Comparison of ENCODE assay signal across 22 cellular contexts in genomic region chr2:162177301-162177700, GRCh38. TPM values are rescaled to one million over a fixed set of nuclear protein-coding genes. Genes with fewer than 3 reads are reported as not detected.
"Had no signal": no experiment of that assay in that cellular context is flagged by ENCODE, and none has a peak within 500 bp of the region (broad histone marks: within the 10 kb centered on the region; RNA-seq: fewer than 3 reads in every experiment).

No MANE protein-coding gene starts in this region.

- H3K27me3 ChIP-seq: MG63 had no signal

- H3K9ac ChIP-seq: SK-N-SH had no signal

- DNase-seq: Karpas-422, KG1, MG63, NCI-H1092, NCI-H1105 treated with DMSO at 0.1 percent for 48 hours, NCI-H1417 treated with DMSO at 0.1 percent for 48 hours, NCI-H146, NCI-H1694 treated with DMSO at 0.1 percent for 48 hours, NCI-H1930, NCI-H2081, NCI-H2107, NCI-H2227 treated with DMSO at 0.1 percent for 48 hours, NCI-H524 treated with DMSO at 0.1 percent for 48 hours, NCI-H69, NCI-H774, SHP77, SK-N-SH had no signal

- H3K9me2 ChIP-seq: SK-N-SH had no signal

- H3K27ac ChIP-seq: HL-60, RWPE1 had no signal

- H3K9me3 ChIP-seq: MG63, SK-N-SH had no signal

- H3K4me2 ChIP-seq: SK-N-SH had no signal

- H3K4me3 ChIP-seq: MG63 had no signal

- H3K36me3 ChIP-seq: MG63 had no signal

- ATAC-seq: Panc1 had no signal

RNA-seq across cellular contexts. Expression of gene GCG, which starts 25.3 kb away (rescaled TPM):
- total RNA-seq: NCI-H460, SK-MEL-5 had no signal
- polyA plus RNA-seq: SK-N-SH had no signal
